9 cellular contexts compared by ENCODE assay signal in genomic region chr5:95086932-95087818, GRCh38.
DNase-seq lines count a peak whose midpoint lies in the region; ATAC-seq and TF ChIP-seq lines count a peak whose summit lies in the region.
"Had no signal": no experiment of that assay in that cellular context is flagged by ENCODE, and none has a peak within 500 bp of the region (broad histone marks: within the 10 kb centered on the region; RNA-seq: fewer than 3 reads in every experiment).

No MANE protein-coding gene starts in this region.

- 56 to 73% methylated on average over 6 of the region's 6 CpGs for WGBS in lower leg skin, 2 donors
- WGBS in sigmoid colon, 2 donors, result 56 to 65% methylated on average over 6 of the region's 6 CpGs

- H3K27me3 Mint-ChIP-seq in natural killer cell treated with Interleukin-12 subunit alpha and Interleukin-12 subunit beta and Interleukin-15 and Interleukin-18, amount 100 ng/mL, for 72 hours, result peaks cover 0 to 3% of the 10 kb centered on the region in 2 donors

- H3K36me3 ChIP-seq in sigmoid colon, result no peaks in the 10 kb centered on the region

- no peaks in the 10 kb centered on the region for H3K9me3 ChIP-seq in sigmoid colon

- H3K4me1 Mint-ChIP-seq in natural killer cell treated with Interleukin-12 subunit alpha and Interleukin-12 subunit beta and Interleukin-15 and Interleukin-18, amount 100 ng/mL, for 72 hours (ENCODE audit: low read depth in 2 of 2), result peaks cover 26 to 30% of the 10 kb centered on the region in 2 donors

- peak overlapping the region in 1 of 2 donors; percentile 78 for H3K27ac Mint-ChIP-seq in natural killer cell treated with Interleukin-12 subunit alpha and Interleukin-12 subunit beta and Interleukin-15 and Interleukin-18, amount 100 ng/mL, for 72 hours

- no peaks in the 10 kb centered on the region for H3K27me3 ChIP-seq in sigmoid colon

- intact Hi-C loops in lower leg skin (cut with DNase I; ENCODE audit: low total_unique reads) (no loop called here), sigmoid colon (cut with DNase I) (no loop called here)

- no peak for TF ChIP-seq EP300 in sigmoid colon (IDR thresholded peaks at IDR 0.05)

- peaks cover 12% of the 10 kb centered on the region for H3K9me3 Mint-ChIP-seq in natural killer cell treated with Interleukin-12 subunit alpha and Interleukin-12 subunit beta and Interleukin-15 and Interleukin-18, amount 100 ng/mL, for 72 hours

- peaks cover 4% of the 10 kb centered on the region for H3K36me3 Mint-ChIP-seq in natural killer cell treated with Interleukin-12 subunit alpha and Interleukin-12 subunit beta and Interleukin-15 and Interleukin-18, amount 100 ng/mL, for 72 hours

- no peak overlapping the region for H3K27ac ChIP-seq in sigmoid colon

- no peaks in the 10 kb centered on the region for H3K4me1 ChIP-seq in sigmoid colon

- H3K4me3 Mint-ChIP-seq in natural killer cell treated with Interleukin-12 subunit alpha and Interleukin-12 subunit beta and Interleukin-15 and Interleukin-18, amount 100 ng/mL, for 72 hours, result peak overlapping the region; percentile 41

- no peak for TF ChIP-seq CTCF in lower leg skin (IDR thresholded peaks at IDR 0.05)
- TF ChIP-seq CTCF in sigmoid colon (IDR thresholded peaks at IDR 0.05), result no peak

- peak; percentile 33 for ATAC-seq in GM19043 (IDR thresholded peaks at IDR 0.05; ENCODE audit: low read depth, unreplicated experiment)
- ATAC-seq in HG02623 (IDR thresholded peaks at IDR 0.05; ENCODE audit: unreplicated experiment), result peak; percentile 36
- ATAC-seq in HG03558 (IDR thresholded peaks at IDR 0.05; ENCODE audit: extremely low read depth, unreplicated experiment), result peak; percentile 15
- ATAC-seq in natural killer cell treated with Interleukin-12 subunit alpha and Interleukin-12 subunit beta and Interleukin-15 and Interleukin-18, amount 100 ng/mL, for 72 hours, result peak; percentile 82 to 86

- TF ChIP-seq POLR2A in lower leg skin (IDR thresholded peaks at IDR 0.05) (no peak), sigmoid colon (IDR thresholded peaks at IDR 0.05) (no peak)

- H3K4me3 ChIP-seq in lower leg skin (ENCODE audit: low read depth, poor library complexity, severe bottlenecking) (no peak overlapping the region), sigmoid colon (no peak overlapping the region)

- DNase-seq in natural killer cell treated with Interleukin-12 subunit alpha and Interleukin-12 subunit beta and Interleukin-15 and Interleukin-18, amount 100 ng/mL, for 72 hours (ENCODE audit: low spot score), result peak; percentile 62
- DNase-seq in NCI-H1105 (lab: John Stamatoyannopoulos, UW) (no peak), lower leg skin (ENCODE audit: low spot score in 2 of 2) (no peak), C1 segment of cervical spinal cord (lab: John Stamatoyannopoulos, UW) (no peak), sigmoid colon (no peak)
- DNase-seq: activated CD4-positive, alpha-beta T cell treated with anti-CD3 and anti-CD28 coated beads for 4 hours had no signal

Comparison
In these comparisons a context has a peak if more than half of its experiments do, and no peak if none do; other contexts are left out.
1. ATAC-seq: peak in every context shown above with its lines; median percentile 84 in natural killer cell treated with Interleukin-12 subunit alpha and Interleukin-12 subunit beta and Interleukin-15 and Interleukin-18, amount 100 ng/mL, for 72 hours; 36 in HG02623; 33 in GM19043; 15 in HG03558.